In the genomic region with DNA sequence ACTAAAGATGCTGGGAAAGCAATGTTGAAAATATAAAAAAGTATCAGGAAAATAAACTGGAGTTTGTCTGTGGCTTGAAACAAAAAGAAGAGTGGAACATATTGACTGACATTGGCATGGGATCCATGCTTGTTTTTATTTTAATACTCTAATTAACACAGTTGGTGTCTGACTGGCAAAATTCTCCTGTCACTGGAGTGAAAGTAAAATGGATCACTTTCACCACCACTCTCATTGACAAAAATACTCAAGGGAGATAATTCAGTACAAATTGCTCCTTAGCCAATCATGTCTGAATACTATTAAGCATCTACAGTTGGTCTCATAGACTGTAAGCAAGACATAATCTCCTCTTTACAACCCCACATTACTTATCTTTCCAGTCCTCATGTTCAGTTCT, we compare ENCODE assay signal across 33 cellular contexts.
A peak's percentile ranks its signal among the peaks of the same experiment; 100 is the strongest.
DNase-seq lines count a peak whose midpoint lies in the region; FAIRE-seq and TF ChIP-seq lines count a peak whose summit lies in the region.
"Had no signal": no experiment of that assay in that cellular context is flagged by ENCODE, and none has a peak within 500 bp of the region (broad histone marks: within the 10 kb centered on the region; RNA-seq: fewer than 3 reads in every experiment).

No MANE protein-coding gene starts in this region.

- H3K9me3 ChIP-seq in neural cell (ENCODE audit: low read length) (no peaks in the 10 kb centered on the region), ovary (no peaks in the 10 kb centered on the region)
- H3K9me3 ChIP-seq: A549, BE2C, Caco-2 had no signal

- no peak overlapping the region for H3K9ac ChIP-seq in neural cell (ENCODE audit: low read length)
- H3K9ac ChIP-seq: BLaER1; BLaER1 treated with 17β-estradiol and CSF1 and Interleukin-3, amounts not matched to agents 10 nM and 100 nM had no signal

- DNase-seq in NCI-H2171 treated with DMSO at 0.1 percent for 48 hours (lab: John Stamatoyannopoulos, UW) (peak; percentile 67), NCI-H2171 (lab: John Stamatoyannopoulos, UW) (no peak), NCI-H69 (lab: John Stamatoyannopoulos, UW) (peak; percentile 74), frontal cortex (ENCODE audit: low spot score in 2 of 2) (no peak), ovary (no peak)
- DNase-seq: 8988T; ACHN; AML-193; BE2C; C1 segment of cervical spinal cord; Caco-2; Calu3; CD4-positive, alpha-beta memory T cell; CD4-positive, alpha-beta T cell; CD4-positive, CD25-positive, alpha-beta regulatory T cell; CD8-positive, alpha-beta memory T cell; CD8-positive, alpha-beta T cell; COR-L47; DMS 273 treated with DMSO at 0.1 percent for 48 hours; DMS153; DMS53; DMS79; DMS79 treated with DMSO at 0.1 percent for 48 hours; DND-41; EL had no signal

- no peak overlapping the region for H3K27ac ChIP-seq in neural cell (ENCODE audit: low read length)
- H3K27ac ChIP-seq in ovary: no peak overlapping the region
- H3K27ac ChIP-seq: 22Rv1; A549; BLaER1; BLaER1 treated with 17β-estradiol and CSF1 and Interleukin-3, amounts not matched to agents 10 nM and 100 nM; C4-2B had no signal

- H3K4me3 ChIP-seq in neural cell (ENCODE audit: low read length) (no peak overlapping the region), ovary (no peak overlapping the region)
- H3K4me3 ChIP-seq: A549; BLaER1; BLaER1 treated with 17β-estradiol and CSF1 and Interleukin-3, amounts not matched to agents 10 nM and 100 nM had no signal

- peak overlapping the region; percentile 10 for H3K4me2 ChIP-seq in neural cell (ENCODE audit: low read length)
- H3K4me2 ChIP-seq: A549; BLaER1; BLaER1 treated with 17β-estradiol and CSF1 and Interleukin-3, amounts not matched to agents 10 nM and 100 nM had no signal

- TF ChIP-seq EP300 in neural cell (conservative IDR thresholded peaks at IDR 0.05; ENCODE audit: poor library complexity, severe bottlenecking): peak; percentile 94
- no peak for TF ChIP-seq EP300 in ovary (IDR thresholded peaks at IDR 0.05)

- TF ChIP-seq POLR2A in ovary (IDR thresholded peaks at IDR 0.05): no peak

- H3K27me3 ChIP-seq in neural cell (ENCODE audit: insufficient read depth, low read depth, low read length) (no peaks in the 10 kb centered on the region), ovary (no peaks in the 10 kb centered on the region)
- H3K27me3 ChIP-seq: BE2C; BLaER1; BLaER1 treated with 17β-estradiol and CSF1 and Interleukin-3, amounts not matched to agents 10 nM and 100 nM had no signal

- no peaks in the 10 kb centered on the region for H3K79me2 ChIP-seq in neural cell (replicated peaks; ENCODE audit: insufficient read depth, low read length)

- TF ChIP-seq RAD21 in neural cell (conservative IDR thresholded peaks at IDR 0.05): no peak

- no peaks in the 10 kb centered on the region for H3F3A ChIP-seq in neural cell (ENCODE audit: insufficient read depth, low read length, poor library complexity, severe bottlenecking)

- H4K20me1 ChIP-seq in neural cell (ENCODE audit: insufficient read depth): no peaks in the 10 kb centered on the region
- H4K20me1 ChIP-seq: BLaER1; BLaER1 treated with 17β-estradiol and CSF1 and Interleukin-3, amounts not matched to agents 10 nM and 100 nM had no signal

- no peaks in the 10 kb centered on the region for H3K4me1 ChIP-seq in ovary (ENCODE audit: insufficient read depth)
- H3K4me1 ChIP-seq: A549; BE2C; BLaER1; BLaER1 treated with 17β-estradiol and CSF1 and Interleukin-3, amounts not matched to agents 10 nM and 100 nM; Caco-2 had no signal

- no peak for TF ChIP-seq CTCF in neural cell (IDR thresholded peaks at IDR 0.05; ENCODE audit: poor library complexity, severe bottlenecking)
- no peak for TF ChIP-seq CTCF in ovary (IDR thresholded peaks at IDR 0.05)

- H2AFZ ChIP-seq in neural cell (ENCODE audit: low read depth, low read length): no peak overlapping the region

- H3K36me3 ChIP-seq in neural cell (ENCODE audit: insufficient read depth, low read length): no peaks in the 10 kb centered on the region
- no peaks in the 10 kb centered on the region for H3K36me3 ChIP-seq in ovary
- H3K36me3 ChIP-seq: BE2C; BLaER1; BLaER1 treated with 17β-estradiol and CSF1 and Interleukin-3, amounts not matched to agents 10 nM and 100 nM had no signal

- intact Hi-C loops in ovary (cut with DNase I): no loop called here

- no peak for FAIRE-seq in frontal cortex (lab: Jason Lieb, UNC)
- FAIRE-seq: A204.1, A549, D721Med had no signal

- H3K9me2 ChIP-seq in neural cell (ENCODE audit: insufficient read depth, low read length): no peaks in the 10 kb centered on the region

TF ChIP-seq in neural cell, 6 proteins besides CTCF, POLR2A, EP300 and RAD21:
- TF ChIP-seq SMC3 (conservative IDR thresholded peaks at IDR 0.05; ENCODE audit: poor library complexity): no peak
- peak; percentile 79 for TF ChIP-seq POLR2AphosphoS5 (IDR thresholded peaks at IDR 0.05)
TF ChIP-seq in neural cell: peak in this region for 1.

Comparison
In these comparisons a context has a peak if more than half of its experiments do, and no peak if none do; other contexts are left out.
1. DNase-seq: peak in NCI-H2171 treated with DMSO at 0.1 percent for 48 hours (single experiment) and NCI-H69 (single experiment); none in NCI-H2171 (single experiment), frontal cortex (0 of 2) and ovary (0 of 5).